22 cellular contexts compared by ENCODE assay signal in genomic region chr6:98821739-98822405, GRCh38. TPM values are rescaled to one million over a fixed set of nuclear protein-coding genes. Genes with fewer than 3 reads are reported as not detected.
"Had no signal": no experiment of that assay in that cellular context is flagged by ENCODE, and none has a peak within 500 bp of the region (broad histone marks: within the 10 kb centered on the region; RNA-seq: fewer than 3 reads in every experiment).

No MANE protein-coding gene starts in this region.

- H3K36me3 Mint-ChIP-seq: mesothelial cell of epicardium, type B pancreatic cell had no signal

- H3K36me3 ChIP-seq: esophagus muscularis mucosa, left ventricle myocardium inferior, lower lobe of right lung, pancreas, suprapubic skin, thyroid gland, uterus had no signal

- ATAC-seq: effector memory CD8-positive, alpha-beta T cell; lower lobe of right lung; naive thymus-derived CD4-positive, alpha-beta T cell; pancreas; right cardiac atrium; stimulated activated naive CD8-positive, alpha-beta T cell treated with anti-CD3 and anti-CD28 coated beads, Interleukin-15, Interleukin-2, amounts not matched to agents 100 U/mL and 50 U/mL, for 24 hours had no signal

- H3K4me2 ChIP-seq: smooth muscle cell had no signal

- H3K4me3 Mint-ChIP-seq: dendritic cell treated with granulocyte-macrophage colony-stimulating factor and Interleukin-4, amounts not matched to agents 40 ng/mL and 50 ng/mL, for 4 days; effector memory CD8-positive, alpha-beta T cell; immature natural killer cell; memory B cell; mesothelial cell of epicardium; naive thymus-derived CD4-positive, alpha-beta T cell; nephron progenitor cell; type B pancreatic cell had no signal

- H3K9me3 Mint-ChIP-seq: dendritic cell treated with granulocyte-macrophage colony-stimulating factor and Interleukin-4, amounts not matched to agents 40 ng/mL and 50 ng/mL, for 4 days; mesothelial cell of epicardium; type B pancreatic cell had no signal

- H3K9me3 ChIP-seq: lower lobe of right lung, pancreas, suprapubic skin, thyroid gland, uterus had no signal

- H3K27ac Mint-ChIP-seq: dendritic cell treated with granulocyte-macrophage colony-stimulating factor and Interleukin-4, amounts not matched to agents 40 ng/mL and 50 ng/mL, for 4 days; effector memory CD8-positive, alpha-beta T cell; immature natural killer cell; memory B cell; mesothelial cell of epicardium; naive thymus-derived CD4-positive, alpha-beta T cell; nephron progenitor cell; progenitor cell of endocrine pancreas; type B pancreatic cell had no signal

- H3K4me3 ChIP-seq: esophagus muscularis mucosa, left ventricle myocardium inferior, lower lobe of right lung, pancreas, smooth muscle cell, suprapubic skin, thyroid gland, uterus had no signal

- H3K27ac ChIP-seq: epithelial cell of prostate, esophagus muscularis mucosa, left ventricle myocardium inferior, lower lobe of right lung, pancreas, suprapubic skin, thyroid gland, uterus had no signal

- DNase-seq: effector memory CD8-positive, alpha-beta T cell; immature natural killer cell; left ventricle myocardium inferior; lower lobe of right lung; naive thymus-derived CD4-positive, alpha-beta T cell; nephron progenitor cell; pancreas; right cardiac atrium; stimulated activated CD4-positive, alpha-beta T cell treated with anti-CD3 and anti-CD28 coated beads, Interleukin-2, amount 100 ng/mL, for 48 hours; stimulated activated naive CD8-positive, alpha-beta T cell treated with anti-CD3 and anti-CD28 coated beads, Interleukin-15, Interleukin-2, amounts not matched to agents 100 U/mL and 50 U/mL, for 24 hours; thyroid gland; uterus had no signal

- H3K4me1 ChIP-seq: pancreas, uterus had no signal

RNA-seq across cellular contexts. Expression of gene POU3F2, which starts 12.5 kb away (rescaled TPM):
- total RNA-seq: esophagus muscularis mucosa; fibroblast of villous mesenchyme; left ventricle myocardium inferior; lower lobe of right lung; mesothelial cell of epicardium; naive thymus-derived CD4-positive, alpha-beta T cell; pancreas; right cardiac atrium; smooth muscle cell; suprapubic skin; thyroid gland; uterus had no signal
